In genomic region chr12:57619434-57620244, GRCh38 we compare ENCODE assay signal across 11 cellular contexts. TPM values are rescaled to one million over a fixed set of nuclear protein-coding genes. Genes with fewer than 3 reads are reported as not detected.
DNase-seq lines count a peak whose midpoint lies in the region; ATAC-seq and TF ChIP-seq lines count a peak whose summit lies in the region.
"Had no signal": no experiment of that assay in that cellular context is flagged by ENCODE, and none has a peak within 500 bp of the region (broad histone marks: within the 10 kb centered on the region; RNA-seq: fewer than 3 reads in every experiment).

No MANE protein-coding gene starts in this region.

- no peaks in the 10 kb centered on the region for H3K36me3 ChIP-seq in Karpas-422 (ENCODE audit: insufficient read depth, low read length)

- no peaks in the 10 kb centered on the region for H3K9me3 Mint-ChIP-seq in T-helper 2 cell treated with Interferon-gamma antibody and Interleukin-4, amounts not matched to agents 5 μg/mL and 100 μg/mL, for 36 hours
- no peaks in the 10 kb centered on the region for H3K9me3 Mint-ChIP-seq in neural crest cell
- H3K9me3 Mint-ChIP-seq: dendritic cell treated with granulocyte-macrophage colony-stimulating factor and Interleukin-4, amounts not matched to agents 40 ng/mL and 50 ng/mL, for 4 days had no signal

- H3K9ac ChIP-seq in Karpas-422 (ENCODE audit: low read length), result no peak overlapping the region

- DNase-seq in GM10266 (ENCODE audit: extremely low spot score), result peak; percentile 31
- DNase-seq in T-helper 2 cell treated with Interferon-gamma antibody and Interleukin-4, amounts not matched to agents 5 μg/mL and 100 μg/mL, for 36 hours (ENCODE audit: low spot score), result peak; percentile 17
- DNase-seq in right cardiac atrium, result peak in 2 of 3 donors; percentile 68 to 75
- no peak for DNase-seq in neural crest cell (ENCODE audit: low read depth, low spot score)
- no peak for DNase-seq in AG20443 (ENCODE audit: low spot score)
- no peak for DNase-seq in NCI-H1436 treated with DMSO at 0.1 percent for 48 hours (lab: John Stamatoyannopoulos, UW)
- no peak for DNase-seq in Karpas-422
- DNase-seq: NCI-H1105 had no signal

- no peaks in the 10 kb centered on the region for H4K20me1 ChIP-seq in Karpas-422 (ENCODE audit: insufficient read depth, low read depth, low read length)

- TF ChIP-seq CTCF in GM10266 (IDR thresholded peaks at IDR 0.05; ENCODE audit: control insufficient read depth, insufficient read depth, low read depth, missing control alignments) (no peak), neural crest cell (conservative IDR thresholded peaks at IDR 0.05) (no peak)

- no peaks in the 10 kb centered on the region for H3K9me3 ChIP-seq in right cardiac atrium (ENCODE audit: control insufficient read depth, low read length)
- H3K9me3 ChIP-seq in Karpas-422 (ENCODE audit: low read length), result no peaks in the 10 kb centered on the region

- H3K27ac ChIP-seq in right cardiac atrium (ENCODE audit: low read length) (no peak overlapping the region), Karpas-422 (ENCODE audit: low read length) (no peak overlapping the region)

- ATAC-seq in right cardiac atrium, result peak in 1 of 2 donors; percentile 47
- ATAC-seq in HG02623 (IDR thresholded peaks at IDR 0.05; ENCODE audit: unreplicated experiment), result no peak
- ATAC-seq: HCT116 had no signal

- peaks cover 83% of the 10 kb centered on the region for H3K27me3 Mint-ChIP-seq in T-helper 2 cell treated with Interferon-gamma antibody and Interleukin-4, amounts not matched to agents 5 μg/mL and 100 μg/mL, for 36 hours (ENCODE audit: low read depth)
- peaks cover 76% of the 10 kb centered on the region for H3K27me3 Mint-ChIP-seq in neural crest cell (ENCODE audit: low read depth)

- H3K27me3 ChIP-seq in right cardiac atrium (ENCODE audit: control insufficient read depth, insufficient read depth) (no peaks in the 10 kb centered on the region), Karpas-422 (ENCODE audit: low read length) (no peaks in the 10 kb centered on the region)

- H3K36me3 Mint-ChIP-seq in T-helper 2 cell treated with Interferon-gamma antibody and Interleukin-4, amounts not matched to agents 5 μg/mL and 100 μg/mL, for 36 hours (ENCODE audit: low read depth), result no peaks in the 10 kb centered on the region
- peaks cover 27% of the 10 kb centered on the region for H3K36me3 Mint-ChIP-seq in neural crest cell (ENCODE audit: low read depth)

- WGBS in right cardiac atrium, result 41% methylated on average over 46 of the region's 46 CpGs

- H3K9me2 ChIP-seq in Karpas-422 (replicated peaks; ENCODE audit: insufficient read depth, low read length), result no peaks in the 10 kb centered on the region

- H3K4me1 ChIP-seq in right cardiac atrium (ENCODE audit: control insufficient read depth, insufficient read depth, low read length), result no peaks in the 10 kb centered on the region
- H3K4me1 ChIP-seq in Karpas-422 (ENCODE audit: low read length), result peaks cover 7% of the 10 kb centered on the region

- H3K4me3 Mint-ChIP-seq in T-helper 2 cell treated with Interferon-gamma antibody and Interleukin-4, amounts not matched to agents 5 μg/mL and 100 μg/mL, for 36 hours, result peak overlapping the region; percentile 56
- peak overlapping the region; percentile 40 for H3K4me3 Mint-ChIP-seq in neural crest cell
- H3K4me3 Mint-ChIP-seq: dendritic cell treated with granulocyte-macrophage colony-stimulating factor and Interleukin-4, amounts not matched to agents 40 ng/mL and 50 ng/mL, for 4 days had no signal

- intact Hi-C loops in right cardiac atrium (cut with DNase I), result loop anchor here in 3 of 4 donors (2.0 to 10.0 kb wide), 3 partner anchors 35 to 155 kb away; no protein-coding TSS in a partner anchor

- peaks cover 13% of the 10 kb centered on the region for H3K4me1 Mint-ChIP-seq in T-helper 2 cell treated with Interferon-gamma antibody and Interleukin-4, amounts not matched to agents 5 μg/mL and 100 μg/mL, for 36 hours (ENCODE audit: low read depth)
- peaks cover 20% of the 10 kb centered on the region for H3K4me1 Mint-ChIP-seq in neural crest cell

- H3K4me2 ChIP-seq in Karpas-422 (ENCODE audit: low read depth, low read length, poor library complexity, severe bottlenecking), result no peak overlapping the region

- H3K4me3 ChIP-seq in right cardiac atrium (ENCODE audit: low read length) (peak overlapping the region; percentile 12), Karpas-422 (ENCODE audit: low read length) (no peak overlapping the region)

- no peaks in the 10 kb centered on the region for H3K79me2 ChIP-seq in Karpas-422 (ENCODE audit: low read length)

- no peak overlapping the region for H2AFZ ChIP-seq in Karpas-422 (ENCODE audit: low read length)

- H3K27ac Mint-ChIP-seq in T-helper 2 cell treated with Interferon-gamma antibody and Interleukin-4, amounts not matched to agents 5 μg/mL and 100 μg/mL, for 36 hours, result no peak overlapping the region
- H3K27ac Mint-ChIP-seq in neural crest cell (ENCODE audit: unreplicated experiment), result no peak overlapping the region

RNA-seq across cellular contexts. Expression of gene ARHGEF25, which starts 8.4 kb away (rescaled TPM):
- total RNA-seq in right cardiac atrium (10 to 100 TPM; 14.0 to 22.6 (median 18.1) TPM), neural crest cell (41.2 and 43.8 TPM in 2 replicates)
- polyA plus RNA-seq in right cardiac atrium, result 21.3 TPM
- total RNA-seq in Karpas-422 (2014; rRNA removed; shearing (Covaris generic); ENCODE audit: low replicate concordance), result 0.87 TPM in 1 of 2 replicates, not detected in the other

RNA-seq across cellular contexts. Expression of gene B4GALNT1, which starts 13.4 kb away (rescaled TPM):
- total RNA-seq in right cardiac atrium (1 to 10 TPM; 1.2 to 2.5 (median 2.2) TPM), neural crest cell (18.6 and 19.5 TPM in 2 replicates)
- polyA plus RNA-seq in right cardiac atrium, result 3.3 TPM
- 0.58 and 0.63 TPM in 2 replicates for total RNA-seq in Karpas-422 (2014; rRNA removed; shearing (Covaris generic); ENCODE audit: low replicate concordance)

RNA-seq across cellular contexts. Expression of gene DTX3, which starts 15.0 kb away (rescaled TPM):
- 10 to 100 TPM; 29.3 to 44.6 (median 38.1) TPM for total RNA-seq in right cardiac atrium
- 28.9 TPM for polyA plus RNA-seq in right cardiac atrium
- 74.7 and 75.6 TPM in 2 replicates for total RNA-seq in neural crest cell
- total RNA-seq in Karpas-422 (2014; rRNA removed; shearing (Covaris generic); ENCODE audit: low replicate concordance), result 16.8 and 22.9 TPM in 2 replicates

RNA-seq across cellular contexts. Expression of gene PIP4K2C, which starts 28.6 kb away (rescaled TPM):
- total RNA-seq in right cardiac atrium (10 to 100 TPM; 14.9 to 17.1 (median 15.6) TPM), neural crest cell (15.9 and 17.3 TPM in 2 replicates)
- 8.7 TPM for polyA plus RNA-seq in right cardiac atrium
- total RNA-seq in Karpas-422 (2014; rRNA removed; shearing (Covaris generic); ENCODE audit: low replicate concordance), result 9.3 and 23.9 TPM in 2 replicates

Comparison
In these comparisons a context has a peak if more than half of its experiments do, and no peak if none do; other contexts are left out.
1. DNase-seq: peak in GM10266 (single experiment), T-helper 2 cell treated with Interferon-gamma antibody and Interleukin-4, amounts not matched to agents 5 μg/mL and 100 μg/mL, for 36 hours (single experiment) and right cardiac atrium (2 of 3); none in neural crest cell (single experiment), AG20443 (single experiment), NCI-H1436 treated with DMSO at 0.1 percent for 48 hours (single experiment) and Karpas-422 (single experiment).